In genomic region chr7:39186671-39187070, GRCh38 we compare ENCODE assay signal across 19 cellular contexts.
DNase-seq lines count a peak whose midpoint lies in the region; ATAC-seq and TF ChIP-seq lines count a peak whose summit lies in the region.
"Had no signal": no experiment of that assay in that cellular context is flagged by ENCODE, and none has a peak within 500 bp of the region (broad histone marks: within the 10 kb centered on the region; RNA-seq: fewer than 3 reads in every experiment).

No MANE protein-coding gene starts in this region.

- H3K9me3 Mint-ChIP-seq in GM23338, result peaks cover 10% of the 10 kb centered on the region
- H3K9me3 Mint-ChIP-seq: CD4-positive, CD25-positive, alpha-beta regulatory T cell; CD8-positive, alpha-beta T cell had no signal

- H3K4me2 ChIP-seq in GM23338, result no peak overlapping the region
- H3K4me2 ChIP-seq in trophoblast cell (ENCODE audit: low read length), result no peak overlapping the region
- H3K4me2 ChIP-seq: BLaER1 had no signal

- no peaks in the 10 kb centered on the region for H4K20me1 ChIP-seq in GM23338 (replicated peaks; ENCODE audit: insufficient read depth)
- H4K20me1 ChIP-seq: BLaER1 had no signal

- H3K4me1 Mint-ChIP-seq in GM23338 (peaks cover 8% of the 10 kb centered on the region), T-helper 17 cell (no peaks in the 10 kb centered on the region)
- H3K4me1 Mint-ChIP-seq: CD4-positive, CD25-positive, alpha-beta regulatory T cell had no signal

- 0 out of 2 replicates have a peak, but pooled peaks cover 4% of the 10 kb centered on the region for H3K9me2 ChIP-seq in GM23338 (ENCODE audit: insufficient read depth)

- H3K4me3 ChIP-seq in GM23338 (no peak overlapping the region), trophoblast cell (ENCODE audit: low read depth, low read length) (no peak overlapping the region)
- H3K4me3 ChIP-seq: BLaER1, GM12878, HAP-1 had no signal

- H3K18ac ChIP-seq in trophoblast cell (ENCODE audit: low read length), result no peak overlapping the region

- no peak overlapping the region for H3K9ac ChIP-seq in trophoblast cell (ENCODE audit: low read length)
- H3K9ac ChIP-seq: BLaER1 had no signal

- no peak overlapping the region for H2AFZ ChIP-seq in GM23338
- H2AFZ ChIP-seq in trophoblast cell (ENCODE audit: insufficient read depth, low read length, poor library complexity), result no peak overlapping the region

- H3K27ac ChIP-seq in GM23338 (ENCODE audit: low read depth) (no peak overlapping the region), trophoblast cell (ENCODE audit: low read depth, low read length) (no peak overlapping the region)
- H3K27ac ChIP-seq: BLaER1, C4-2B had no signal

- H3K27me3 ChIP-seq in GM23338 (ENCODE audit: insufficient read depth) (no peaks in the 10 kb centered on the region), trophoblast cell (ENCODE audit: insufficient read depth, low read length) (no peaks in the 10 kb centered on the region)
- H3K27me3 ChIP-seq: BLaER1 had no signal

- TF ChIP-seq CTCF in GM23338 (conservative IDR thresholded peaks at IDR 0.05; ENCODE audit: low read depth in 2 of 2), result no peak

- peaks cover 9% of the 10 kb centered on the region; the same call in 2 of the 3 replicates for H3K36me3 Mint-ChIP-seq in GM23338 (ENCODE audit: low read depth)
- no peaks in the 10 kb centered on the region for H3K36me3 Mint-ChIP-seq in T-helper 17 cell (ENCODE audit: low read depth)
- H3K36me3 Mint-ChIP-seq: CD4-positive, CD25-positive, alpha-beta regulatory T cell; CD8-positive, alpha-beta T cell had no signal

- H3K14ac ChIP-seq in trophoblast cell (ENCODE audit: low read length), result no peak overlapping the region

- ATAC-seq in GM23338 (peak; percentile 56), T-helper 17 cell (no peak)
- ATAC-seq: CD8-positive, alpha-beta T cell; GM12878 had no signal

- DNase-seq in GM23338 (ENCODE audit: low spot score) (no peak), T-helper 17 cell (no peak), trophoblast cell (peak; percentile 86 to 94), nucleus accumbens (lab: John Stamatoyannopoulos, UW) (no peak), AG08396 (ENCODE audit: low spot score) (no peak), NCI-H510A (lab: John Stamatoyannopoulos, UW) (no peak)
- DNase-seq: Caco-2; CD4-positive, CD25-positive, alpha-beta regulatory T cell; CD8-positive, alpha-beta T cell; DMS153; DND-41; GDM1; GOT3; HFFc6 had no signal

- H3K9me3 ChIP-seq in T-helper 17 cell (ENCODE audit: control insufficient read depth, low read length, poor library complexity, severe bottlenecking) (no peaks in the 10 kb centered on the region), trophoblast cell (ENCODE audit: insufficient read depth, low read depth, low read length) (no peaks in the 10 kb centered on the region)
- H3K9me3 ChIP-seq: HAP-1 had no signal

- no peak overlapping the region for H4K12ac ChIP-seq in trophoblast cell (ENCODE audit: low read depth, low read length)

- no peak overlapping the region for H3K4me3 Mint-ChIP-seq in GM23338
- no peak overlapping the region for H3K4me3 Mint-ChIP-seq in T-helper 17 cell
- H3K4me3 Mint-ChIP-seq: B cell; CD4-positive, CD25-positive, alpha-beta regulatory T cell; CD8-positive, alpha-beta T cell; HFFc6 had no signal

- H2BK12ac ChIP-seq in trophoblast cell (ENCODE audit: low read length), result no peak overlapping the region

- H2BK120ac ChIP-seq in trophoblast cell (ENCODE audit: insufficient read depth, low read length, poor library complexity), result no peak overlapping the region

- H3K27me3 Mint-ChIP-seq in GM23338 (ENCODE audit: insufficient read depth, low read depth, poor library complexity) (no peaks in the 10 kb centered on the region), T-helper 17 cell (peaks cover 7% of the 10 kb centered on the region)
- H3K27me3 Mint-ChIP-seq: B cell; CD4-positive, CD25-positive, alpha-beta regulatory T cell had no signal

- H3K79me2 ChIP-seq in GM23338 (replicated peaks; ENCODE audit: insufficient read depth), result no peaks in the 10 kb centered on the region
- no peaks in the 10 kb centered on the region for H3K79me2 ChIP-seq in trophoblast cell (ENCODE audit: control insufficient read depth, insufficient read depth, low read length, poor library complexity)

- no peaks in the 10 kb centered on the region for H3F3A ChIP-seq in GM23338 (replicated peaks; ENCODE audit: low read depth)

- no peaks in the 10 kb centered on the region for H3K4me1 ChIP-seq in GM23338 (ENCODE audit: insufficient read depth)
- peaks cover 0 to 4% of the 10 kb centered on the region in 2 experiments for H3K4me1 ChIP-seq in trophoblast cell (ENCODE audit: control insufficient read depth in 1 of 2, insufficient read depth in 2 of 2, low read length in 2 of 2)
- H3K4me1 ChIP-seq: BLaER1, Caco-2 had no signal

- H3K79me1 ChIP-seq in trophoblast cell (ENCODE audit: low read length), result no peaks in the 10 kb centered on the region

- no peak overlapping the region for H4K91ac ChIP-seq in trophoblast cell (ENCODE audit: low read depth, low read length)

- no CpG with 5 or more reads among the region's 4 CpGs for WGBS in trophoblast cell (ENCODE audit: extremely low coverage, insufficient coverage, insufficient read length)

- no peak overlapping the region for H2BK5ac ChIP-seq in trophoblast cell (ENCODE audit: low read depth, low read length, poor library complexity)

- no peak overlapping the region for H3K23ac ChIP-seq in trophoblast cell (ENCODE audit: low read length)

- no peak overlapping the region for H2AK5ac ChIP-seq in trophoblast cell (ENCODE audit: low read length)

- no peak overlapping the region for H3K4ac ChIP-seq in trophoblast cell (ENCODE audit: low read depth, low read length)

- H4K8ac ChIP-seq in trophoblast cell (ENCODE audit: low read depth, low read length), result no peak overlapping the region

- no peaks in the 10 kb centered on the region for H3K36me3 ChIP-seq in GM23338 (ENCODE audit: insufficient read depth)
- no peaks in the 10 kb centered on the region for H3K36me3 ChIP-seq in trophoblast cell (ENCODE audit: control insufficient read depth in 1 of 2, insufficient read depth in 2 of 2, low read length in 2 of 2)
- H3K36me3 ChIP-seq: BLaER1, HAP-1 had no signal

- H3K27ac Mint-ChIP-seq in GM23338 (no peak overlapping the region), T-helper 17 cell (peak overlapping the region; percentile 37)
- H3K27ac Mint-ChIP-seq: B cell; CD4-positive, CD25-positive, alpha-beta regulatory T cell; CD8-positive, alpha-beta T cell; HFFc6 had no signal

TF ChIP-seq in GM23338, 12 proteins besides CTCF, POLR2A, EP300 and RAD21 (continues in another document):
- TF ChIP-seq NANOG (IDR thresholded peaks at IDR 0.05; ENCODE audit: borderline replicate concordance), result no peak
- TF ChIP-seq ZNF331 (CRISPR knock-in tag; IDR thresholded peaks at IDR 0.05; ENCODE audit: low read depth), result no peak
- TF ChIP-seq ZNF114 (CRISPR knock-in tag; IDR thresholded peaks at IDR 0.05), result no peak

Comparison
In these comparisons a context has a peak if more than half of its experiments do, and no peak if none do; other contexts are left out.
1. DNase-seq: peak in trophoblast cell (2 of 2); none in GM23338 (single experiment), T-helper 17 cell (0 of 3), nucleus accumbens (0 of 56), AG08396 (single experiment) and NCI-H510A (single experiment).